ENCODE assay signal across 15 cellular contexts in the genomic region with DNA sequence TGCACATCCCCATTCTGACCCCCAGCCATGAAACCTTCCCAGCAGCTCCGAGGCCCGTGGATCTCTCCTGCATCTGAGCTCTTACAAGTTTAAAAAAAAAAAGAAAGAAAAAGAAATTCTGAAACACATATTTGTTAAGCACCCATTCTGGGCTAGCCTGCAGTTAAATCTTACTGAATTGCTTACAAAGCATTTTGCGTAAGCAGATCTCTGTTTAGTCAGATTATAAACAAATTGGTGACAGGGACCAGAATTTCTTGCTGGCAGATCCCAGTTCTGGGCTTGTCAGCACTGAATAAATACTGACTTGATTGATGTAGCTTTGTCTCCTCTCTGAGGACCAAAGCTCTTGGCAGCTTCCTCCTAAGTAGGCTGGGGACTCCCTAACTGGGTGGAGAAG.
"Had no signal": no experiment of that assay in that cellular context is flagged by ENCODE, and none has a peak within 500 bp of the region (broad histone marks: within the 10 kb centered on the region; RNA-seq: fewer than 3 reads in every experiment).

No MANE protein-coding gene starts in this region.

- FAIRE-seq: kidney had no signal

- H3K9me3 ChIP-seq: esophagus squamous epithelium, left ventricle myocardium inferior, lower lobe of right lung, neutrophil, ovary, right atrium auricular region had no signal

- H3K36me3 ChIP-seq: esophagus squamous epithelium, left ventricle myocardium inferior, lower lobe of right lung, neutrophil, ovary, right atrium auricular region had no signal

- H3K27ac ChIP-seq: esophagus squamous epithelium, foreskin keratinocyte, left ventricle myocardium inferior, lower lobe of right lung, neutrophil, ovary, right atrium auricular region had no signal

- DNase-seq: effector memory CD4-positive, alpha-beta T cell; esophagus squamous epithelium; foreskin keratinocyte; kidney; left cardiac atrium; left ventricle myocardium inferior; lower lobe of right lung; midbrain; naive B cell; nephron progenitor cell; ovary; stimulated activated naive CD4-positive, alpha-beta T cell; trophoblast cell had no signal

- ATAC-seq: foreskin keratinocyte, left cardiac atrium, lower lobe of right lung had no signal

- H3K4me1 ChIP-seq: foreskin keratinocyte had no signal

- H3K27me3 ChIP-seq: ovary, right atrium auricular region had no signal

- H3K4me3 ChIP-seq: left ventricle myocardium inferior, lower lobe of right lung, ovary had no signal
